8 cellular contexts compared by ENCODE assay signal in the genomic region with DNA sequence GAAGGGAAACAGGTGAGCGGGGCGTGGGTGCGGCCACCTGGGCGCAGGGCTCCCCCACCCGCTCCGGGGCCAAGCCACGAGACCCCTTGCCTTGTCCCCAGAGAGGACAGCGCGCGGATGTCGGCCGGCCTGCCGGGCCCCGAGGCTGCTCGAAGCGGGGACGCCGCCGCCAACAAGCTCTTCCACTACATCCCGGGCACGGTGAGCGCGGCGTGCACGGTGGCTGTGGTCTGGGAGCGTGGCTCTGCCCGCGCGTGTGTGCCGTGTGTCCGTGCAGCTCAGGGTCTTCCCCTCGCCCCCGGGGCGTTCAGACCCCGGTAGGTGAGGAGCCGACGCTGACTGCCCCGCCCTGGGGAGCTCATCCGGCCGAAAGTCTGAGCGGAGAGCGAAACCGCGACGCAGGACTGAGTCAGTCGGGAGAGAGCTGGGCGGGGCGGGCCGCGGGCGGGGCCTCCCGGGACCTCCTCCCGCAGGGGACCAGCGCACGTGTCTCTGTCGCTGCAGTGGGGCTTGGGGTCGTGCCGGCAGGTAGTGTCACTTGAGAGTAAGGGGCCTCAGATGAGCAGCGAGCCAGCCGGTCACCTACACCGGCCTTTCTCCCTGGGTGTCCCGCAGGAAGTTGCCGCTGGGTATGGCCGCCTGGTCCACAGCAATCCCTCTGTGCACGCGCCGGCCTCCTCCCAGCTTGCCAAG. TPM values are rescaled to one million over a fixed set of nuclear protein-coding genes. Genes with fewer than 3 reads are reported as not detected.
A peak's percentile ranks its signal among the peaks of the same experiment; 100 is the strongest.
DNase-seq lines count a peak whose midpoint lies in the region; ATAC-seq and TF ChIP-seq lines count a peak whose summit lies in the region.

No MANE protein-coding gene starts in this region.

- no peaks in the 10 kb centered on the region for H3K9me3 Mint-ChIP-seq in Caco-2 (ENCODE audit: unreplicated experiment)
- H3K9me3 Mint-ChIP-seq in endodermal cell = no peaks in the 10 kb centered on the region

- no peak for TF ChIP-seq CTCF in Caco-2 (IDR thresholded peaks at IDR 0.05; ENCODE audit: insufficient read depth in 1 of 2, low read depth in 1 of 2, low read length in 1 of 2, severe bottlenecking in 1 of 2, unreplicated experiment in 1 of 2)
- no peak for TF ChIP-seq CTCF in endodermal cell (conservative IDR thresholded peaks at IDR 0.05)

- H3K4me1 Mint-ChIP-seq in Caco-2 (ENCODE audit: low read depth, unreplicated experiment) (no peaks in the 10 kb centered on the region), endodermal cell (no peaks in the 10 kb centered on the region)

- H3K9me3 ChIP-seq in Caco-2 (no peaks in the 10 kb centered on the region), MG63 (no peaks in the 10 kb centered on the region), endodermal cell (ENCODE audit: control insufficient read depth, low read length) (no peaks in the 10 kb centered on the region), mucosa of stomach (ENCODE audit: control insufficient read depth, low read length) (no peaks in the 10 kb centered on the region)

- DNase-seq in Caco-2 = peak; percentile 69 to 73
- peak; percentile 85 for DNase-seq in MG63
- DNase-seq in activated CD8-positive, alpha-beta memory T cell treated with anti-CD3 and anti-CD28 coated beads for 1 hour (ENCODE audit: extremely low read depth in 1 of 2, low read depth in 1 of 2) = peak; percentile 56 to 79
- DNase-seq in endodermal cell = peak; percentile 87
- peak; percentile 58 to 76 for DNase-seq in stimulated activated CD8-positive, alpha-beta memory T cell treated with anti-CD3 and anti-CD28 coated beads, Interleukin-7, amount 100 ng/mL, for 1 hour (ENCODE audit: low read depth in 2 of 2)
- no peak for DNase-seq in NCI-H2171 (lab: John Stamatoyannopoulos, UW)

- H3K36me3 ChIP-seq in Caco-2 (ENCODE audit: control insufficient read depth, insufficient read depth, low read length) = no peaks in the 10 kb centered on the region
- H3K36me3 ChIP-seq in MG63 = peaks cover 3% of the 10 kb centered on the region
- H3K36me3 ChIP-seq in endodermal cell (ENCODE audit: control insufficient read depth, insufficient read depth, low read length) = no peaks in the 10 kb centered on the region
- no peaks in the 10 kb centered on the region for H3K36me3 ChIP-seq in mucosa of stomach (ENCODE audit: control insufficient read depth, insufficient read depth, low read length)

- no peak overlapping the region for H3K9ac ChIP-seq in endodermal cell (ENCODE audit: extremely low read depth, low read length, poor library complexity, severe bottlenecking)
- H3K9ac ChIP-seq in mucosa of stomach (ENCODE audit: low read length) = peak overlapping the region; percentile 49

- no peak overlapping the region for H3K27ac ChIP-seq in endodermal cell (ENCODE audit: low read depth, low read length)

- H3K4me3 Mint-ChIP-seq in Caco-2 (ENCODE audit: unreplicated experiment) (peak overlapping the region; percentile 60), endodermal cell (peak overlapping the region; percentile 50)

- H3K27me3 ChIP-seq in Caco-2 (replicated peaks; ENCODE audit: control insufficient read depth, insufficient read depth, low read length) = no peaks in the 10 kb centered on the region
- H3K27me3 ChIP-seq in MG63 = no peaks in the 10 kb centered on the region
- H3K27me3 ChIP-seq in endodermal cell (ENCODE audit: control insufficient read depth, insufficient read depth, low read length, poor library complexity, severe bottlenecking) = peaks cover 46% of the 10 kb centered on the region
- H3K27me3 ChIP-seq in mucosa of stomach (ENCODE audit: control insufficient read depth, insufficient read depth, low read length) = peaks cover 16% of the 10 kb centered on the region

- H3K4me1 ChIP-seq in Caco-2 = peaks cover 6% of the 10 kb centered on the region
- H3K4me1 ChIP-seq in endodermal cell (ENCODE audit: control insufficient read depth, insufficient read depth, low read length) = no peaks in the 10 kb centered on the region
- H3K4me1 ChIP-seq in mucosa of stomach (ENCODE audit: control insufficient read depth, insufficient read depth, low read length) = peaks cover 23% of the 10 kb centered on the region

- TSS peak; percentile 74 for BruUV-seq in Caco-2 (replicated peaks; lab: Mats Ljungman, UMichigan)

- intact Hi-C loops in Caco-2 (cut with micrococcal nuclease; ENCODE audit: unreplicated experiment) = no loop called here

- peaks cover 13% of the 10 kb centered on the region for H3K36me3 Mint-ChIP-seq in Caco-2 (ENCODE audit: insufficient read depth, unreplicated experiment)
- H3K36me3 Mint-ChIP-seq in endodermal cell (ENCODE audit: low read depth) = peaks cover 6% of the 10 kb centered on the region

- CTCF ChIA-PET in Caco-2 (lab: Charles Lee) = interaction anchor here (1.8 kb wide), 1 partner anchor 9 kb away, joined by 8 read pairs; no protein-coding TSS in a partner anchor

- H3K27ac Mint-ChIP-seq in Caco-2 (ENCODE audit: unreplicated experiment) (no peak overlapping the region), endodermal cell (no peak overlapping the region)

- POLR2A ChIA-PET in Caco-2 (lab: Charles Lee) = interaction anchor here (0.6 to 1.5 kb wide), 6 partner anchors 9 to 307 kb away, joined by 3 to 5 read pairs (median 4); a partner anchor contains a TSS

- H3K27me3 Mint-ChIP-seq in Caco-2 (ENCODE audit: insufficient read depth, unreplicated experiment) = no peaks in the 10 kb centered on the region
- peaks cover 29% of the 10 kb centered on the region for H3K27me3 Mint-ChIP-seq in endodermal cell (ENCODE audit: insufficient read depth)

- 4 to 8% methylated on average over 32 to 67 of the region's 67 CpGs for WGBS in endodermal cell (ENCODE audit: insufficient coverage in 1 of 2, insufficient read length in 1 of 2), 2 experiments

- H3K4me3 ChIP-seq in Caco-2 (ENCODE audit: low read depth, low read length) = peak overlapping the region; percentile 85
- peak overlapping the region; percentile 63 for H3K4me3 ChIP-seq in MG63
- H3K4me3 ChIP-seq in endodermal cell (ENCODE audit: low read length) = peak overlapping the region; percentile 64
- peak overlapping the region; percentile 46 for H3K4me3 ChIP-seq in mucosa of stomach (ENCODE audit: low read length)

- peak; percentile 82 for ATAC-seq in GM21529 (IDR thresholded peaks at IDR 0.05; ENCODE audit: unreplicated experiment)

RNA-seq across cellular contexts. Expression of a gene that starts 0.5 kb away (rescaled TPM):
- total RNA-seq in Caco-2 (2022) (3.1 and 4.0 TPM in 2 replicates), endodermal cell (1 to 10 TPM; 1.5 to 4.6 TPM)
- total RNA-seq in MG63 (2014; rRNA removed; shearing (Covaris generic); ENCODE audit: low replicate concordance) = 0.56 TPM in 1 of 2 replicates, not detected in the other
- not detected for polyA plus RNA-seq in endodermal cell (2013, experiment 1 of 2)
- polyA plus RNA-seq in endodermal cell (2013, experiment 2 of 2) = 0.29 TPM

RNA-seq across cellular contexts. Expression of a gene that starts 6.4 kb away (rescaled TPM):
- 33.1 and 34.4 TPM in 2 replicates for total RNA-seq in Caco-2 (2022)
- total RNA-seq in MG63 (2014; rRNA removed; shearing (Covaris generic); ENCODE audit: low replicate concordance) = 6.7 and 14.7 TPM in 2 replicates
- 10 to 100 TPM; 49.2 to 58.2 TPM for total RNA-seq in endodermal cell
- polyA plus RNA-seq in endodermal cell (2013, experiment 1 of 2) = 41.1 TPM
- 32.2 TPM for polyA plus RNA-seq in endodermal cell (2013, experiment 2 of 2)

RNA-seq across cellular contexts. Expression of a gene that starts 7.7 kb away (rescaled TPM):
- total RNA-seq in Caco-2 (2022) = 93.4 and 94.1 TPM in 2 replicates
- 176 and 277 TPM in 2 replicates for total RNA-seq in MG63 (2014; rRNA removed; shearing (Covaris generic); ENCODE audit: low replicate concordance)
- total RNA-seq in endodermal cell = 10 to 100 TPM; 83.5 to 97.3 TPM
- polyA plus RNA-seq in endodermal cell (2013, experiment 1 of 2) = 62.0 TPM
- polyA plus RNA-seq in endodermal cell (2013, experiment 2 of 2) = 55.3 TPM

RNA-seq across cellular contexts. Expression of a gene that starts 15.1 kb away (rescaled TPM):
- total RNA-seq in Caco-2 (2022) (0.18 and 0.65 TPM in 2 replicates), endodermal cell (not detected)
- 0.13 TPM in 1 of 2 replicates, not detected in the other for total RNA-seq in MG63 (2014; rRNA removed; shearing (Covaris generic); ENCODE audit: low replicate concordance)
- polyA plus RNA-seq in endodermal cell (2013, experiment 1 of 2) = not detected
- polyA plus RNA-seq in endodermal cell (2013, experiment 2 of 2) = not detected

RNA-seq across cellular contexts. Expression of a gene that starts 33.1 kb away (rescaled TPM):
- total RNA-seq in Caco-2 (2022) (45.5 and 53.8 TPM in 2 replicates), endodermal cell (10 to 100 TPM; 16.1 to 19.7 TPM)
- total RNA-seq in MG63 (2014; rRNA removed; shearing (Covaris generic); ENCODE audit: low replicate concordance) = 17.6 and 25.5 TPM in 2 replicates
- polyA plus RNA-seq in endodermal cell (2013, experiment 1 of 2) = 144 TPM
- polyA plus RNA-seq in endodermal cell (2013, experiment 2 of 2) = 117 TPM
